23 cellular contexts compared by ENCODE assay signal in the genomic region with DNA sequence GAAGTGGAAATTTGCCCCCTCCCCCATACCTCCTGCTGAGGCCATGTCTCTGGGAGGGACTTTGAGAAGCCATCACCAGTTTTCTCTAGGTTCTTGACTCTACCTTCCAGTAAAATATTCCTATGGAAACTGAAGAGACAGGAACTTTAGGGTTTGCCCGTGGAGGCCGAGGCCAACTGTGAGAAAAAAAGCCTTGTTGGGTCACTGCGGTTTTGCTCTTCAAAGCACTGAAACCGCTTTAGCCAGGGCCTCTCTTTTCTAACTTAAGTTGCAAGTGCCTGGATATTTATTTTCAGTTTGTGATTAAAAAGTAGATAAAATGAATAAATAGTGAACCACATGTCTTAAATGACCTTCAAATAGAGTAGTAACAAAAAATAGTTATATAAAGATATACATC.
DNase-seq lines count a peak whose midpoint lies in the region; ATAC-seq, FAIRE-seq and TF ChIP-seq lines count a peak whose summit lies in the region.
"Had no signal": no experiment of that assay in that cellular context is flagged by ENCODE, and none has a peak within 500 bp of the region (broad histone marks: within the 10 kb centered on the region; RNA-seq: fewer than 3 reads in every experiment).

No MANE protein-coding gene starts in this region.

- H3K27me3 ChIP-seq in keratinocyte (ENCODE audit: control insufficient read depth, extremely low read depth, insufficient read depth, low read length), result no peaks in the 10 kb centered on the region
- H3K27me3 ChIP-seq: BE2C; BLaER1 treated with 17β-estradiol and CSF1 and Interleukin-3, amounts not matched to agents 10 nM and 100 nM had no signal

- no peak overlapping the region for H3K4me3 ChIP-seq in keratinocyte (ENCODE audit: control insufficient read depth in 2 of 3, extremely low read depth in 1 of 3, insufficient read depth in 2 of 3, low read depth in 1 of 3, low read length in 3 of 3)
- H3K4me3 ChIP-seq: A549; BLaER1 treated with 17β-estradiol and CSF1 and Interleukin-3, amounts not matched to agents 10 nM and 100 nM; HAP-1 had no signal

- DNase-seq in M059J (ENCODE audit: low read depth), result peak; percentile 56
- peak; percentile 57 for DNase-seq in RPMI7951 (ENCODE audit: low read depth)
- DNase-seq in keratinocyte (ENCODE audit: low read depth, low spot score), result no peak
- no peak for DNase-seq in HUDEP-2 (lab: John Stamatoyannopoulos, UW; ENCODE audit: unreplicated experiment in 76 of 76)
- DNase-seq in left lobe of liver (ENCODE audit: low spot score), result no peak
- DNase-seq: 8988T; ACHN; AML-193; BE2C; CD4-positive, alpha-beta T cell; CD8-positive, alpha-beta memory T cell; DMS79 treated with DMSO at 0.1 percent for 48 hours; GF-D8; GOT3; HFFc6 had no signal

- H3K36me3 ChIP-seq in keratinocyte (ENCODE audit: control insufficient read depth in 2 of 2, extremely low read depth in 1 of 2, insufficient read depth in 2 of 2, low read length in 2 of 2), result no peaks in the 10 kb centered on the region
- H3K36me3 ChIP-seq: BE2C; BLaER1 treated with 17β-estradiol and CSF1 and Interleukin-3, amounts not matched to agents 10 nM and 100 nM; HAP-1 had no signal

- H3K9me3 ChIP-seq in keratinocyte (ENCODE audit: control insufficient read depth, low read depth, low read length), result no peaks in the 10 kb centered on the region
- H3K9me3 ChIP-seq: A549, BE2C, HAP-1 had no signal

- H3K27ac ChIP-seq in keratinocyte (ENCODE audit: control insufficient read depth, insufficient read depth, low read length), result no peak overlapping the region
- H3K27ac ChIP-seq: BLaER1 treated with 17β-estradiol and CSF1 and Interleukin-3, amounts not matched to agents 10 nM and 100 nM had no signal

- peaks cover 13% of the 10 kb centered on the region for H3K4me1 ChIP-seq in keratinocyte (ENCODE audit: control insufficient read depth, extremely low read depth, insufficient read depth, low read length)
- H3K4me1 ChIP-seq: A549; BE2C; BLaER1 treated with 17β-estradiol and CSF1 and Interleukin-3, amounts not matched to agents 10 nM and 100 nM; HAP-1 had no signal

- no peak overlapping the region for H3K4me2 ChIP-seq in keratinocyte (ENCODE audit: control insufficient read depth, extremely low read depth, insufficient read depth, low read depth, low read length)
- H3K4me2 ChIP-seq: A549; BLaER1 treated with 17β-estradiol and CSF1 and Interleukin-3, amounts not matched to agents 10 nM and 100 nM had no signal

- H3K9ac ChIP-seq in keratinocyte (ENCODE audit: control insufficient read depth, extremely low read depth, insufficient read depth, low read length), result no peak overlapping the region
- H3K9ac ChIP-seq: BLaER1 treated with 17β-estradiol and CSF1 and Interleukin-3, amounts not matched to agents 10 nM and 100 nM had no signal

- no peaks in the 10 kb centered on the region for H3K79me2 ChIP-seq in keratinocyte (ENCODE audit: control insufficient read depth, insufficient read depth, low read length)

- FAIRE-seq in keratinocyte (lab: Jason Lieb, UNC), result peak; percentile 5
- FAIRE-seq: A549, D721Med, GM12891, GM18507, H54 had no signal

- ATAC-seq in GM18909 (IDR thresholded peaks at IDR 0.05; ENCODE audit: poor library complexity, unreplicated experiment) (no peak), left lobe of liver (no peak)
- ATAC-seq: A549 had no signal

- no peaks in the 10 kb centered on the region for H4K20me1 ChIP-seq in keratinocyte (ENCODE audit: control insufficient read depth, extremely low read depth, insufficient read depth, low read length)
- H4K20me1 ChIP-seq: BLaER1 treated with 17β-estradiol and CSF1 and Interleukin-3, amounts not matched to agents 10 nM and 100 nM had no signal

- TF ChIP-seq CTCF in keratinocyte (optimal IDR thresholded peaks at IDR 0.05 in 1 of 3, IDR thresholded peaks at IDR 0.05 in 1 of 3, conservative IDR thresholded peaks at IDR 0.05 in 1 of 3; ENCODE audit: extremely low read depth in 1 of 3, insufficient read depth in 2 of 3, low read length in 3 of 3), result no peak

- H3K9me1 ChIP-seq in keratinocyte (ENCODE audit: control insufficient read depth, extremely low read depth, insufficient read depth, low read length), result no peaks in the 10 kb centered on the region

- dilution Hi-C loops in keratinocyte (cut with MboI; ENCODE audit: extremely low pct_ligation_motif_present, low sequenced_read_pairs), result no loop called here

- no peak overlapping the region for H2AFZ ChIP-seq in keratinocyte (ENCODE audit: control insufficient read depth, low read length)

Comparison
In these comparisons a context has a peak if more than half of its experiments do, and no peak if none do; other contexts are left out.
1. DNase-seq: peak in M059J (single experiment) and RPMI7951 (single experiment); none in keratinocyte (single experiment), HUDEP-2 (0 of 76) and left lobe of liver (single experiment).